2 cellular contexts compared by ENCODE assay signal in the genomic region with DNA sequence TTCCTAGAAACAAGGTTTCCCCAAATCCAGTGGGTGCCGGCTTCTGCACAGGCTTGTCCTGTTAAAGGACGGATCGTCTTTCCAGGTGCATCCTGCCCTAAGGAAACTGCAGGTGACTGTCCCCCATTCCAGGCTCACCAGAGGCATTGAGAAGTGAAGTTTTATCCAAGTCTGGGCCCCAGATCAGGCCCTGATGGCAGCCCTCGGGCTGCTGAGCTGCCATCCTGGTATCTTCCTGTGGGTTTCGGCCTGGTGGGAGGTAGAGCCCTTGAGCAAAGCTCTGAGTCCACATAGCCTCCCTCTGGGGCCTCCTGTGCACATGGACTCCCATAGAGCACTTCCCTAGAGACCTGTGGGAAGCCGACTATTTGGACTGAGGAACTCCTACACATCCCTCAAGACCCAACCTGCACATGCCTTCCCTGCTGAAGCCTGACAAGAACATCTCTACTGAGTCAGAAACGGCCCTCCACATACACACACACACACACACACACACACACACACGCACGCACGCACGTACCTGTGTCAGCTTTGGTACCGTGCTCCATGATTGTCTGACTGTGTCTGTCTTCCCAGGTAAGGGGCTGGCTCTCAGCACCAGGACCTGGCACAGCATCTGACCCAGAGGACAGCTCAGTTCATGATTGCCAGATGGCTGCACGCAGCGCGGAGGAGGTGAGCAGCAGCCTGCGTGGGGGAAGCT.
TF ChIP-seq lines count a peak whose summit lies in the region.

No MANE protein-coding gene starts in this region.

TF ChIP-seq in IMR-90, 13 proteins besides CTCF, POLR2A, EP300 and RAD21:
- TF ChIP-seq MXI1 (IDR thresholded peaks at IDR 0.05; ENCODE audit: borderline replicate concordance, low read depth, low read length) (no peak), BHLHE40 (IDR thresholded peaks at IDR 0.05; ENCODE audit: low read depth, low read length) (no peak), FOS (IDR thresholded peaks at IDR 0.05; ENCODE audit: low read depth, low read length) (no peak), SMC3 (IDR thresholded peaks at IDR 0.05; ENCODE audit: low read depth, low read length) (no peak), MAZ (IDR thresholded peaks at IDR 0.05; ENCODE audit: borderline replicate concordance, low read depth, low read length) (no peak), RFX5 (IDR thresholded peaks at IDR 0.05; ENCODE audit: low read depth, low read length) (no peak), CHD1 (IDR thresholded peaks at IDR 0.05; ENCODE audit: low read depth, low read length) (no peak), MAFK (IDR thresholded peaks at IDR 0.05; ENCODE audit: low read depth, low read length) (no peak), CEBPB (IDR thresholded peaks at IDR 0.05; ENCODE audit: low read depth, low read length) (no peak), RCOR1 (IDR thresholded peaks at IDR 0.05; ENCODE audit: insufficient replicate concordance, low read length) (no peak), NFE2L2 (IDR thresholded peaks at IDR 0.05; ENCODE audit: low read depth, low read length) (no peak)
- TF ChIP-seq, protein P1, sequence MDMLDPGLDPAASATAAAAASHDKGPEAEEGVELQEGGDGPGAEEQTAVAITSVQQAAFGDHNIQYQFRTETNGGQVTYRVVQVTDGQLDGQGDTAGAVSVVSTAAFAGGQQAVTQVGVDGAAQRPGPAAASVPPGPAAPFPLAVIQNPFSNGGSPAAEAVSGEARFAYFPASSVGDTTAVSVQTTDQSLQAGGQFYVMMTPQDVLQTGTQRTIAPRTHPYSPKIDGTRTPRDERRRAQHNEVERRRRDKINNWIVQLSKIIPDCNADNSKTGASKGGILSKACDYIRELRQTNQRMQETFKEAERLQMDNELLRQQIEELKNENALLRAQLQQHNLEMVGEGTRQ (IDR thresholded peaks at IDR 0.05; ENCODE audit: low read depth, low read length), result no peak
- TF ChIP-seq, protein P2, sequence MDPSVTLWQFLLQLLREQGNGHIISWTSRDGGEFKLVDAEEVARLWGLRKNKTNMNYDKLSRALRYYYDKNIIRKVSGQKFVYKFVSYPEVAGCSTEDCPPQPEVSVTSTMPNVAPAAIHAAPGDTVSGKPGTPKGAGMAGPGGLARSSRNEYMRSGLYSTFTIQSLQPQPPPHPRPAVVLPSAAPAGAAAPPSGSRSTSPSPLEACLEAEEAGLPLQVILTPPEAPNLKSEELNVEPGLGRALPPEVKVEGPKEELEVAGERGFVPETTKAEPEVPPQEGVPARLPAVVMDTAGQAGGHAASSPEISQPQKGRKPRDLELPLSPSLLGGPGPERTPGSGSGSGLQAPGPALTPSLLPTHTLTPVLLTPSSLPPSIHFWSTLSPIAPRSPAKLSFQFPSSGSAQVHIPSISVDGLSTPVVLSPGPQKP (IDR thresholded peaks at IDR 0.05; ENCODE audit: borderline replicate concordance, low read depth, low read length), result no peak

TF ChIP-seq in H1, 55 proteins besides CTCF, POLR2A, EP300 and RAD21:
- TF ChIP-seq FOSL1 (IDR thresholded peaks at IDR 0.05; ENCODE audit: insufficient read depth, low read depth, low read length), result no peak
- no peak for TF ChIP-seq MAFK (IDR thresholded peaks at IDR 0.05; ENCODE audit: low read depth, low read length)
